In the genomic region with DNA sequence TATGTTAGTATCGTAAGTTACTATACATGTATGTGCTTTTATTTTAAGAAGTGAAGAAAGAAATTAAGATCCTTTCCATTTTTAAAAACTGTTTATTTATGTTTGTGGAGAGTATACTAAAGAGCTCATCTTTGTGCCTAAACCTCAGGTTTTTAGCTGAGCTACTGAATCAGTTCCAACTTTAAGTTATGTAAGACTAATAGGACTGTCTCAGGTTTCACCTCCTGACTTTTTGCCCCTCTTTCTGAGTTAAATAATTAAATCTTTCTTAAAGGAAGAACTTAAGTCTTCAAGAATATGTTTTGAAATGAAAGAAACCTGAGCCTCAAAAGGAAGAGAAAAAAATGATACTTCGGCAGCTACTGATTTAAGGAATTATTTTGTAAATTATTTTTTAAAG, we compare ENCODE assay signal across 7 cellular contexts. TPM values are rescaled to one million over a fixed set of nuclear protein-coding genes. Genes with fewer than 3 reads are reported as not detected.
A peak's percentile ranks its signal among the peaks of the same experiment; 100 is the strongest.
DNase-seq lines count a peak whose midpoint lies in the region; ATAC-seq and TF ChIP-seq lines count a peak whose summit lies in the region.

No MANE protein-coding gene starts in this region.

- WGBS in prostate gland: 61% methylated on average over 2 of the region's 2 CpGs

- DNase-seq in GM23338 (ENCODE audit: low spot score): no peak
- no peak for DNase-seq in RWPE2 (ENCODE audit: low spot score)
- peak; percentile 26 to 29 for DNase-seq in fibroblast of lung (ENCODE audit: low read depth in 2 of 2)
- peak; percentile 26 for DNase-seq in renal cortical epithelial cell (ENCODE audit: low read depth)
- DNase-seq in prostate gland (ENCODE audit: low spot score): no peak
- DNase-seq in NCI-H524 (lab: John Stamatoyannopoulos, UW): no peak
- no peak for DNase-seq in caudate nucleus (lab: John Stamatoyannopoulos, UW)

- peak overlapping the region; percentile 5 for H3K9ac ChIP-seq in fibroblast of lung (ENCODE audit: insufficient read depth, low read length)

- H3K36me3 Mint-ChIP-seq in GM23338 (ENCODE audit: low read depth): peaks cover 33% of the 10 kb centered on the region

- H3K9me3 ChIP-seq in RWPE2 (ENCODE audit: severe bottlenecking) (no peaks in the 10 kb centered on the region), fibroblast of lung (ENCODE audit: control insufficient read depth, insufficient read depth, low read depth, low read length) (no peaks in the 10 kb centered on the region), prostate gland (no peaks in the 10 kb centered on the region)

- H2AFZ ChIP-seq in GM23338 (no peak overlapping the region), fibroblast of lung (ENCODE audit: low read length) (no peak overlapping the region)

- H3K9me3 Mint-ChIP-seq in GM23338: no peaks in the 10 kb centered on the region; the same call in 2 of the 3 replicates

- no peak overlapping the region for H3K27ac Mint-ChIP-seq in GM23338

- H3K4me1 Mint-ChIP-seq in GM23338: peaks cover 8% of the 10 kb centered on the region; the same call in 2 of the 3 replicates

- peak overlapping the region; percentile 97 for H3K4me3 Mint-ChIP-seq in GM23338

- intact Hi-C loops in prostate gland (cut with DNase I): loop anchor here (5.0 kb wide), 1 partner anchor 66 kb away; a partner anchor contains a TSS

- TF ChIP-seq CTCF in GM23338 (conservative IDR thresholded peaks at IDR 0.05; ENCODE audit: low read depth in 2 of 2) (no peak), RWPE2 (IDR thresholded peaks at IDR 0.05; ENCODE audit: poor library complexity, severe bottlenecking) (no peak), fibroblast of lung (conservative IDR thresholded peaks at IDR 0.05 in 1 of 2, IDR thresholded peaks at IDR 0.05 in 1 of 2; ENCODE audit: low read depth in 1 of 2, low read length in 2 of 2) (no peak), prostate gland (IDR thresholded peaks at IDR 0.05) (no peak)

- H3K36me3 ChIP-seq in GM23338 (ENCODE audit: insufficient read depth) (no peaks in the 10 kb centered on the region), RWPE2 (ENCODE audit: low read depth) (peaks cover 53% of the 10 kb centered on the region), fibroblast of lung (ENCODE audit: control insufficient read depth, insufficient read depth, low read length) (peaks cover 2% of the 10 kb centered on the region), prostate gland (no peaks in the 10 kb centered on the region)

- H4K20me1 ChIP-seq in GM23338 (replicated peaks; ENCODE audit: insufficient read depth) (peaks cover 36% of the 10 kb centered on the region), fibroblast of lung (ENCODE audit: control insufficient read depth, extremely low read depth, insufficient read depth, low read length) (peaks cover 5% of the 10 kb centered on the region)

- H3F3A ChIP-seq in GM23338 (replicated peaks; ENCODE audit: low read depth): no peaks in the 10 kb centered on the region

- H3K4me1 ChIP-seq in GM23338 (ENCODE audit: insufficient read depth) (peaks cover 8% of the 10 kb centered on the region), RWPE2 (ENCODE audit: insufficient read depth, poor library complexity, severe bottlenecking) (peaks cover 20% of the 10 kb centered on the region), fibroblast of lung (ENCODE audit: control insufficient read depth, extremely low read depth, insufficient read depth, low read length) (peaks cover 2% of the 10 kb centered on the region), prostate gland (replicated peaks) (no peaks in the 10 kb centered on the region)

- no peak for TF ChIP-seq POLR2A in prostate gland (IDR thresholded peaks at IDR 0.05)

- H3K27me3 Mint-ChIP-seq in GM23338 (ENCODE audit: insufficient read depth, low read depth, poor library complexity): peaks cover 3% of the 10 kb centered on the region

- H3K27ac ChIP-seq in GM23338 (ENCODE audit: low read depth) (no peak overlapping the region), RWPE2 (ENCODE audit: poor library complexity, severe bottlenecking) (peak overlapping the region; percentile 99), fibroblast of lung (ENCODE audit: insufficient read depth, low read length) (no peak overlapping the region), prostate gland (no peak overlapping the region), caudate nucleus (ENCODE audit: low read depth, low read length) (no peak overlapping the region)

- peak overlapping the region; percentile 81 for H3K4me2 ChIP-seq in GM23338
- peak overlapping the region; percentile 89 for H3K4me2 ChIP-seq in fibroblast of lung (ENCODE audit: extremely low read depth, insufficient read depth, low read length)

- H3K4me3 ChIP-seq in GM23338 (peak overlapping the region; percentile 58), RWPE2 (ENCODE audit: severe bottlenecking) (peak overlapping the region; percentile 69), fibroblast of lung (replicated peaks in 1 of 4; ENCODE audit: control extremely low read depth in 1 of 4, insufficient read depth in 1 of 4, low read depth in 3 of 4, low read length in 4 of 4) (peak overlapping the region; percentile 76 to 89 (median 80)), prostate gland (peak overlapping the region in 1 of 2 donors; percentile 91)

- peaks cover 68% of the 10 kb centered on the region for H3K79me2 ChIP-seq in GM23338 (replicated peaks; ENCODE audit: insufficient read depth)
- H3K79me2 ChIP-seq in fibroblast of lung (ENCODE audit: control insufficient read depth, insufficient read depth, low read length): peaks cover 62% of the 10 kb centered on the region

- ATAC-seq in GM23338: no peak
- ATAC-seq in RWPE2 (ENCODE audit: low read depth): no peak

- H3K9me2 ChIP-seq in GM23338 (ENCODE audit: insufficient read depth): no peaks in the 10 kb centered on the region

- H3K27me3 ChIP-seq in GM23338 (ENCODE audit: insufficient read depth): no peaks in the 10 kb centered on the region
- H3K27me3 ChIP-seq in RWPE2 (ENCODE audit: insufficient read depth, poor library complexity, severe bottlenecking): no peaks in the 10 kb centered on the region
- H3K27me3 ChIP-seq in fibroblast of lung (ENCODE audit: control insufficient read depth, insufficient read depth, low read length): no peaks in the 10 kb centered on the region
- no peaks in the 10 kb centered on the region for H3K27me3 ChIP-seq in prostate gland (replicated peaks; ENCODE audit: insufficient read depth)

TF ChIP-seq in GM23338, 12 proteins besides CTCF, POLR2A, EP300 and RAD21:
- no peak for TF ChIP-seq EZH2phosphoT487 (IDR thresholded peaks at IDR 0.05; ENCODE audit: unreplicated experiment)

RNA-seq across cellular contexts. Expression of a gene that starts 2.6 kb away (rescaled TPM):
- 61.2 and 73.0 TPM in 2 replicates for total RNA-seq in GM23338 (2014; rRNA removed; shearing (Covaris generic))
- polyA plus RNA-seq in GM23338 (2016; fragmentation: Nextera tagmentation; extraction: Ambion mirVana) (27.3 and 32.1 TPM in 2 replicates), fibroblast of lung (31.1 and 35.3 TPM in 2 replicates)
- total RNA-seq in fibroblast of lung (43.1 and 55.5 TPM in 2 replicates), renal cortical epithelial cell (61.5 and 130 TPM in 2 replicates), prostate gland (100 to 1,000 TPM in 1 of 2 donors, 10 to 100 TPM in 1; 76.3 to 131 TPM)
- polyA plus RNA-seq in fibroblast of lung (2012): 20.9 and 24.8 TPM in 2 replicates
- polyA minus RNA-seq in fibroblast of lung (ENCODE audit: low replicate concordance): 33.6 and 74.1 TPM in 2 replicates

Comparison
In these comparisons a context has a peak if more than half of its experiments do, and no peak if none do; other contexts are left out.
1. DNase-seq: peak in fibroblast of lung (2 of 2) and renal cortical epithelial cell (single experiment); none in GM23338 (single experiment), RWPE2 (single experiment), prostate gland (single experiment), NCI-H524 (0 of 2) and caudate nucleus (0 of 61).